8 cellular contexts compared by ENCODE assay signal in genomic region chr9:34178698-34179527, GRCh38. TPM values are rescaled to one million over a fixed set of nuclear protein-coding genes. Genes with fewer than 3 reads are reported as not detected.
DNase-seq lines count a peak whose midpoint lies in the region; ATAC-seq and TF ChIP-seq lines count a peak whose summit lies in the region.

Gene UBAP1 (plus strand): TSS chr9:34179043. CDS start chr9:34220915, 41,872 bp downstream.

- H3K36me3 Mint-ChIP-seq in activated B cell treated with CpG ODN at 0.5 μM for 24 hours (ENCODE audit: low read depth): peaks cover 12% of the 10 kb centered on the region

- ATAC-seq in GM18909 (IDR thresholded peaks at IDR 0.05; ENCODE audit: poor library complexity, unreplicated experiment): peak; percentile 99
- ATAC-seq in HG03175 (IDR thresholded peaks at IDR 0.05; ENCODE audit: unreplicated experiment): peak; percentile 99
- ATAC-seq in activated B cell treated with CpG ODN at 0.5 μM for 24 hours (ENCODE audit: low read depth): peak; percentile 97

- CTCF ChIA-PET in AG04450 (lab: Charles Lee): interaction anchor here (3.2 kb wide), 1 partner anchor 74 kb away, joined by 12 read pairs; no protein-coding TSS in a partner anchor
- CTCF ChIA-PET in activated B cell treated with CpG ODN at 0.5 μM for 24 hours (lab: Charles Lee): interaction anchor here (1.2 kb wide), 1 partner anchor 12 kb away, joined by 3 read pairs; no protein-coding TSS in a partner anchor

- TF ChIP-seq POLR2A in spleen (IDR thresholded peaks at IDR 0.05): peak in 1 of 3 donors; percentile 66

- TF ChIP-seq CTCF in AG04450 (IDR thresholded peaks at IDR 0.05; ENCODE audit: low read depth, low read length): no peak
- no peak for TF ChIP-seq CTCF in activated B cell treated with CpG ODN at 0.5 μM for 24 hours (IDR thresholded peaks at IDR 0.05)
- TF ChIP-seq CTCF in spleen (IDR thresholded peaks at IDR 0.05 in 8 of 11, conservative IDR thresholded peaks at IDR 0.05 in 3 of 11): peak in 6 of 11 experiments; percentile 7 to 56 (median 34)

- intact Hi-C loops in activated B cell treated with CpG ODN at 0.5 μM for 24 hours (cut with micrococcal nuclease) (loop anchor here (1.0 to 5.0 kb wide), 9 partner anchors 8 to 434 kb away; partner anchors contain the start of genes DCAF12, DNAI1, FAM219A and KIF24), spleen (cut with DNase I; ENCODE audit: low total_unique reads) (loop anchor here (10.0 kb wide), 1 partner anchor 54 kb away; the partner anchor contains the start of gene DCAF12)

- POLR2A ChIA-PET in AG04450 (lab: Yijun Ruan, JAX): interaction anchor here (0.6 to 1.4 kb wide), 9 partner anchors 13 to 270 kb away, joined by 3 to 8 read pairs (median 3); partner anchors contain the start of gene MYORG
- POLR2A ChIA-PET in activated B cell treated with CpG ODN at 0.5 μM for 24 hours (lab: Charles Lee): interaction anchor here (0.5 to 1.9 kb wide), 9 partner anchors 9 to 130 kb away, joined by 3 to 14 read pairs (median 5); partner anchors contain the start of gene UBAP2

- no peaks in the 10 kb centered on the region for H3K9me3 ChIP-seq in AG04450 (ENCODE audit: control insufficient read depth, insufficient read depth, low read length)
- no peaks in the 10 kb centered on the region for H3K9me3 ChIP-seq in spleen

- 0 to 1% (median 0%) methylated on average over 47 to 52 of the region's 52 CpGs for WGBS in spleen, 5 donors

- H3K36me3 ChIP-seq in spleen: peaks cover 0 to 19% (median 1%) of the 10 kb centered on the region in 6 donors

- H3K4me3 Mint-ChIP-seq in activated B cell treated with CpG ODN at 0.5 μM for 24 hours: peak within 1 kb of the TSS; percentile 99

- H3K4me1 ChIP-seq in spleen: peaks cover 7 to 64% (median 33%) of the 10 kb centered on the region in 6 donors

- peak within 1 kb of the TSS; percentile 68 for H3K27ac ChIP-seq in AG04450 (ENCODE audit: low read depth, low read length)
- H3K27ac ChIP-seq in caudate nucleus (ENCODE audit: low read depth, low read length): peak within 1 kb of the TSS; percentile 88
- H3K27ac ChIP-seq in spleen: peak within 1 kb of the TSS; percentile 66 to 98 (median 94)

- DNase-seq in AG04450 (ENCODE audit: low read depth, low spot score): peak; percentile 86
- DNase-seq in NCI-H226: peak; percentile 87
- peak; percentile 88 for DNase-seq in activated B cell treated with CpG ODN at 0.5 μM for 24 hours
- peak; percentile 63 to 98 (median 93) for DNase-seq in caudate nucleus (lab: John Stamatoyannopoulos, UW)
- DNase-seq in inferior parietal cortex (ENCODE audit: extremely low spot score): peak; percentile 97
- peak; percentile 98 for DNase-seq in spleen

- H3K27me3 ChIP-seq in AG04450 (ENCODE audit: control insufficient read depth, insufficient read depth, low read length): no peaks in the 10 kb centered on the region
- H3K27me3 ChIP-seq in spleen (replicated peaks in 1 of 7): peaks cover 0 to 4% (median 0%) of the 10 kb centered on the region in 7 donors

- peak within 1 kb of the TSS; percentile 72 for H3K4me3 ChIP-seq in AG04450 (ENCODE audit: low read depth, low read length)
- peak within 1 kb of the TSS; percentile 53 to 87 (median 64) for H3K4me3 ChIP-seq in spleen

- H3K27ac Mint-ChIP-seq in activated B cell treated with CpG ODN at 0.5 μM for 24 hours: peak within 1 kb of the TSS; percentile 96

- no peaks in the 10 kb centered on the region for H3K27me3 Mint-ChIP-seq in activated B cell treated with CpG ODN at 0.5 μM for 24 hours

- peaks cover 20% of the 10 kb centered on the region for H3K4me1 Mint-ChIP-seq in activated B cell treated with CpG ODN at 0.5 μM for 24 hours

- H3K9me3 Mint-ChIP-seq in activated B cell treated with CpG ODN at 0.5 μM for 24 hours: no peaks in the 10 kb centered on the region

RNA-seq across cellular contexts. Expression of gene UBAP1, which starts in this region (rescaled TPM):
- polyA plus RNA-seq in AG04450 (2011; rRNA removed) (56.7 and 57.3 TPM in 2 replicates), spleen (10 to 100 TPM; 17.3 to 25.7 (median 20.2) TPM)
- polyA minus RNA-seq in AG04450 (2011; rRNA and poly(A)+ RNA removed): 55.3 and 57.3 TPM in 2 replicates
- total RNA-seq in activated B cell treated with CpG ODN at 0.5 μM for 24 hours (28.3 and 30.6 TPM in 2 replicates), spleen (10 to 100 TPM; 37.4 to 56.0 (median 44.9) TPM)

Comparison
In these comparisons a context has a peak if more than half of its experiments do, and no peak if none do; other contexts are left out.
1. Peak in every context shown above with its lines: DNase-seq, ATAC-seq, H3K4me3 ChIP-seq and H3K27ac ChIP-seq.
2. CTCF ChIP-seq: peak in spleen (6 of 11); none in AG04450 (single experiment) and activated B cell treated with CpG ODN at 0.5 μM for 24 hours (single experiment).